ENCODE assay signal across 8 cellular contexts in the genomic region with DNA sequence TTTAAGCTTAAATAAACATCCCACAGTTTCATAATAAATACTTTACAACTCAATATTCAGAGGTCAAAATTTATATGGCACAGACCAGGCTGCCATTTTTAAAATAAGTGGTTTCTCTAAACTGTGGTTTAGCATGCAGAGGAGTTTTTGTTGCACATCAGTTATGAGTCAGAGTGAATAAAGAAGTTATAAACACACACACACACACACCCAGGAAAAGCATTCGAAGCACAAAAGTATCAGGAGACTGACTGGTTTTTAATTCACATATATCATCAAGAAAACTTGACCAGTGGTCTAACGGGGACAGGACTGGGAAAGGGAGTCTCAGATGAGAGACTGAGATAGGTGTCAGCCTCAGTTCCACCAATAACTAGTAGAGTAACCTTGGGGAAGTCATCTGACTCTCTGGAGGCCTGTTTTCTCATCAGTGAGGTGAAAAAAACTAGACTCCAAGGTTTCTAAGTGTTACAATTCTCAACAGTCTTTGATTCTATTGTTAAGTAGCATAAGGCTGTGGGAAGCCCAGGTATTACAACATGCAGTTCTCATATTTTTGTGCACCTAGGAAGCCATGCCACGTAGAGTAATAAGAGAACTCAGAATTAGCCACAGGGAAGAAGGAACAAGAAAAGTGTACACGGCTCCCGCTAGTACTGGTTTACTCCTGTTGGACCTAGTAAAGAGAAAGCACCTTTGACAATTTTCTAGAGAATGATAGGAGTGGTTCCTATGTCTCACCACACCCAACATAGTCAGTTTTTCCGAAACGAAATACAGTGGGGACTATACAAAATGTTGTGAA. TPM values are rescaled to one million over a fixed set of nuclear protein-coding genes. Genes with fewer than 3 reads are reported as not detected.
DNase-seq lines count a peak whose midpoint lies in the region; ATAC-seq, FAIRE-seq and TF ChIP-seq lines count a peak whose summit lies in the region.

No MANE protein-coding gene starts in this region.

- no peak for ATAC-seq in HG03520 (IDR thresholded peaks at IDR 0.05; ENCODE audit: unreplicated experiment)

- H2AFZ ChIP-seq in PC-9: 0 out of 2 replicates have a peak overlapping the region, but pooled peaks have one; percentile 17

- CTCF ChIA-PET in PC-9 (lab: Charles Lee): no interaction called here

- peak overlapping the region; percentile 98 for H3K27ac ChIP-seq in PC-9
- peak overlapping the region; percentile 97 for H3K27ac ChIP-seq in muscle layer of duodenum (ENCODE audit: low read length)

- TF ChIP-seq CTCF in PC-9 (conservative IDR thresholded peaks at IDR 0.05) (no peak), bronchial epithelial cell (IDR thresholded peaks at IDR 0.05; ENCODE audit: insufficient read depth, low read length, severe bottlenecking) (no peak)

- no TSS peak for BruUV-seq in PC-9 (replicated peaks; lab: Mats Ljungman, UMichigan)

- H3K4me3 ChIP-seq in PC-9 (peak overlapping the region; percentile 43; the same call in 1 of the 2 replicates), bronchial epithelial cell (ENCODE audit: low read depth, low read length) (peak overlapping the region; percentile 25), muscle layer of duodenum (ENCODE audit: low read depth in 1 of 2, low read length in 2 of 2) (peak overlapping the region in 1 of 2 donors; percentile 37)

- peaks cover 40% of the 10 kb centered on the region for H3F3A ChIP-seq in PC-9 (ENCODE audit: insufficient read depth, low read depth)

- H3K36me3 ChIP-seq in PC-9 (ENCODE audit: low read depth) (0 out of 2 replicates have a peak, but pooled peaks cover 5% of the 10 kb centered on the region), bronchial epithelial cell (ENCODE audit: control insufficient read depth, insufficient read depth, low read length) (no peaks in the 10 kb centered on the region), muscle layer of duodenum (ENCODE audit: control insufficient read depth in 1 of 2, insufficient read depth in 2 of 2, low read length in 2 of 2) (peaks cover 0 to 4% of the 10 kb centered on the region in 2 donors)

- POLR2A ChIA-PET in PC-9 (lab: Charles Lee; ENCODE audit: unreplicated experiment): interaction anchor here (0.8 kb wide), 1 partner anchor 18 kb away, joined by 3 read pairs; no protein-coding TSS in a partner anchor

- H3K4me2 ChIP-seq in PC-9: peak overlapping the region; percentile 80

- H3K9me3 ChIP-seq in PC-9 (ENCODE audit: insufficient read depth, low read depth) (peaks cover 7% of the 10 kb centered on the region; the same call in 1 of the 2 replicates), muscle layer of duodenum (ENCODE audit: control insufficient read depth in 1 of 2, low read length in 2 of 2) (no peaks in the 10 kb centered on the region)

- H3K4me1 ChIP-seq in PC-9 (replicated peaks; ENCODE audit: insufficient read depth): peaks cover 71% of the 10 kb centered on the region
- peaks cover 22 to 58% of the 10 kb centered on the region in 2 donors for H3K4me1 ChIP-seq in muscle layer of duodenum (ENCODE audit: control insufficient read depth in 1 of 2, insufficient read depth in 2 of 2, low read length in 2 of 2)

- no peaks in the 10 kb centered on the region for H3K27me3 ChIP-seq in PC-9 (ENCODE audit: insufficient read depth, low read depth)
- H3K27me3 ChIP-seq in bronchial epithelial cell (ENCODE audit: control insufficient read depth, insufficient read depth, low read length): no peaks in the 10 kb centered on the region
- H3K27me3 ChIP-seq in muscle layer of duodenum (ENCODE audit: low read depth, low read length): no peaks in the 10 kb centered on the region

- H4K20me1 ChIP-seq in PC-9 (ENCODE audit: insufficient read depth): peaks cover 27% of the 10 kb centered on the region

- FAIRE-seq in GM18507 (lab: Jason Lieb, UNC) (peak; percentile 69), bronchial epithelial cell (lab: Jason Lieb, UNC) (no peak)

- no peaks in the 10 kb centered on the region for H3K9me2 ChIP-seq in PC-9 (ENCODE audit: insufficient read depth)

- peaks cover 99% of the 10 kb centered on the region for H3K79me2 ChIP-seq in PC-9 (ENCODE audit: low read depth)

- peak; percentile 80 for DNase-seq in A172 (ENCODE audit: low spot score)
- no peak for DNase-seq in GM18507 (ENCODE audit: extremely low spot score, insufficient read length, low read depth)
- DNase-seq in PC-9: peak; percentile 40 to 90
- peak; percentile 98 for DNase-seq in bronchial epithelial cell (ENCODE audit: low read depth)
- DNase-seq in midbrain (lab: John Stamatoyannopoulos, UW): no peak
- DNase-seq in NCI-H1417 (lab: John Stamatoyannopoulos, UW): no peak

- intact Hi-C loops in PC-9 (cut with micrococcal nuclease; ENCODE audit: unreplicated experiment): loop anchor here (1.0 kb wide), 1 partner anchor 12 kb away; no protein-coding TSS in a partner anchor

RNA-seq across cellular contexts. Expression of a gene that starts 5.2 kb away (rescaled TPM):
- 2.7 and 3.6 TPM in 2 replicates for total RNA-seq in A172 (2014; rRNA removed; shearing (Covaris generic))
- total RNA-seq in PC-9 (2021): 16.0 and 18.3 TPM in 2 replicates
- total RNA-seq in bronchial epithelial cell: 8.7 and 10.8 TPM in 2 replicates

RNA-seq across cellular contexts. Expression of a gene that starts 36.0 kb away (rescaled TPM):
- 48.9 and 94.0 TPM in 2 replicates for total RNA-seq in A172 (2014; rRNA removed; shearing (Covaris generic))
- total RNA-seq in PC-9 (2021) (58.3 and 66.8 TPM in 2 replicates), bronchial epithelial cell (4.5 and 8.1 TPM in 2 replicates)

Comparison
In these comparisons a context has a peak if more than half of its experiments do, and no peak if none do; other contexts are left out.
1. DNase-seq: peak in A172 (single experiment), PC-9 (2 of 2) and bronchial epithelial cell (single experiment); none in GM18507 (single experiment), midbrain (single experiment) and NCI-H1417 (0 of 3).